ENCODE assay signal across 33 cellular contexts in genomic region chr2:233528182-233528581, GRCh38.
"Had no signal": no experiment of that assay in that cellular context is flagged by ENCODE, and none has a peak within 500 bp of the region (broad histone marks: within the 10 kb centered on the region; RNA-seq: fewer than 3 reads in every experiment).

No MANE protein-coding gene starts in this region.

- DNase-seq: Kasumi-1, KG1, MG63, MM.1S, MV-4-11, NCI-H1048, NCI-H1092, NCI-H1092 treated with DMSO at 0.1 percent for 48 hours, NCI-H1105, NCI-H1105 treated with DMSO at 0.1 percent for 48 hours, NCI-H1417, NCI-H1417 treated with DMSO at 0.1 percent for 48 hours, NCI-H1436, NCI-H1436 treated with DMSO at 0.1 percent for 48 hours, NCI-H146, NCI-H1694, NCI-H1694 treated with DMSO at 0.1 percent for 48 hours, NCI-H187, NCI-H187 treated with DMSO at 0.1 percent for 48 hours, NCI-H1930, NCI-H2029, NCI-H2029 treated with DMSO at 0.1 percent for 48 hours, NCI-H2081, NCI-H2081 treated with DMSO at 0.1 percent for 48 hours, NCI-H2107, NCI-H2171, NCI-H2171 treated with DMSO at 0.1 percent for 48 hours, NCI-H2227 treated with DMSO at 0.1 percent for 48 hours, NCI-H226, NCI-H345, NCI-H446, NCI-H446 treated with DMSO at 0.1 percent for 48 hours had no signal

- H3K9me3 ChIP-seq: MG63 had no signal

- H3K27ac ChIP-seq: KMS-11 had no signal

- H3K27me3 ChIP-seq: MG63 had no signal

- H3K4me3 ChIP-seq: MG63 had no signal
